8 cellular contexts compared by ENCODE assay signal in genomic region chr7:121313793-121314676, GRCh38.
DNase-seq lines count a peak whose midpoint lies in the region; ATAC-seq and TF ChIP-seq lines count a peak whose summit lies in the region.

No MANE protein-coding gene starts in this region.

- TF ChIP-seq CTCF in coronary artery (IDR thresholded peaks at IDR 0.05), result no peak

- H3K27ac ChIP-seq in coronary artery, result no peak overlapping the region

- ATAC-seq in GM19035 (IDR thresholded peaks at IDR 0.05; ENCODE audit: unreplicated experiment) (peak; percentile 93), HG03039 (IDR thresholded peaks at IDR 0.05; ENCODE audit: unreplicated experiment) (peak; percentile 83)

- no peak overlapping the region for H3K4me3 ChIP-seq in coronary artery

- DNase-seq in NCI-H2227 (lab: John Stamatoyannopoulos, UW; ENCODE audit: unreplicated experiment) (peak; percentile 77), fibroblast of the conjunctiva (ENCODE audit: low read depth) (peak; percentile 81), coronary artery (ENCODE audit: low spot score) (no peak), putamen (ENCODE audit: low spot score) (no peak), middle frontal gyrus (ENCODE audit: extremely low spot score, low spot score) (no peak), SIG-M5 (lab: John Stamatoyannopoulos, UW) (no peak)

Comparison
In these comparisons a context has a peak if more than half of its experiments do, and no peak if none do; other contexts are left out.
1. DNase-seq: peak in NCI-H2227 (single experiment) and fibroblast of the conjunctiva (single experiment); none in coronary artery (single experiment), putamen (single experiment), middle frontal gyrus (single experiment) and SIG-M5 (single experiment).